ENCODE assay signal across 8 cellular contexts in genomic region chr15:40453951-40454350, GRCh38. TPM values are rescaled to one million over a fixed set of nuclear protein-coding genes. Genes with fewer than 3 reads are reported as not detected.
A peak's percentile ranks its signal among the peaks of the same experiment; 100 is the strongest.
DNase-seq lines count a peak whose midpoint lies in the region; ATAC-seq and TF ChIP-seq lines count a peak whose summit lies in the region.
"Not testable (repeated sequence)": the region's sequence is repeated elsewhere in the genome, so short reads cannot be mapped to it uniquely, and the experiment has no call there.

No MANE protein-coding gene starts in this region.

- peak; percentile 76 for ATAC-seq in CD4-positive, alpha-beta T cell (ENCODE audit: poor library complexity)
- peak; percentile 50 for ATAC-seq in GM19452 (IDR thresholded peaks at IDR 0.05; ENCODE audit: unreplicated experiment)
- ATAC-seq in stimulated activated effector memory CD8-positive, alpha-beta T cell treated with anti-CD3 and anti-CD28 coated beads, Interleukin-12 subunit alpha, Interleukin-12 subunit beta, amount 100 ng/mL, for 72 hours: peak; percentile 73

- not testable (repeated sequence) for H3K36me3 Mint-ChIP-seq in CD4-positive, alpha-beta T cell (ENCODE audit: low read depth); T-helper 1 cell treated with Interleukin-12 subunit alpha and Interleukin-12 subunit beta and Interleukin-4 antibody, amounts not matched to agents 30 μg/mL and 1 μg/mL, for 36 hours (ENCODE audit: low read depth); activated naive CD8-positive, alpha-beta T cell treated with anti-CD3 and anti-CD28 coated beads for 36 hours; immature natural killer cell; stimulated activated effector memory CD8-positive, alpha-beta T cell treated with anti-CD3 and anti-CD28 coated beads, Interleukin-12 subunit alpha, Interleukin-12 subunit beta, amount 100 ng/mL, for 72 hours

- peaks cover 64% of the 10 kb centered on the region for H4K20me1 ChIP-seq in Loucy (ENCODE audit: insufficient read depth, low read length, poor library complexity, severe bottlenecking)

- not testable (repeated sequence) for H2AFZ ChIP-seq in Loucy (ENCODE audit: low read length)

- H3K79me2 ChIP-seq in Loucy (ENCODE audit: insufficient read depth, low read length): peaks cover 98% of the 10 kb centered on the region

- peak overlapping the region; percentile 36 for H3K9ac ChIP-seq in Loucy (ENCODE audit: low read depth, low read length, poor library complexity, severe bottlenecking)

- H3K27me3 ChIP-seq in CD4-positive, alpha-beta T cell (ENCODE audit: control insufficient read depth, insufficient read depth, low read length); Loucy (ENCODE audit: insufficient read depth, low read length, poor library complexity, severe bottlenecking): not testable (repeated sequence)

- H3K9me3 ChIP-seq in CD4-positive, alpha-beta T cell (ENCODE audit: control insufficient read depth, low read length); Loucy (ENCODE audit: insufficient read depth, low read depth, low read length): not testable (repeated sequence)

- not testable (repeated sequence) for H3K9me2 ChIP-seq in Loucy (replicated peaks; ENCODE audit: low read depth, low read length)

- POLR2A ChIA-PET in CD4-positive, alpha-beta T cell (lab: Charles Lee): interaction anchor here (1.0 to 9.1 kb wide), 5 partner anchors 12 to 171 kb away, joined by 3 to 106 read pairs (median 7); partner anchors contain the start of genes ANKRD63, BAHD1 and CHST14

- not testable (repeated sequence) for H3K27me3 Mint-ChIP-seq in CD4-positive, alpha-beta T cell; T-helper 1 cell treated with Interleukin-12 subunit alpha and Interleukin-12 subunit beta and Interleukin-4 antibody, amounts not matched to agents 30 μg/mL and 1 μg/mL, for 36 hours (ENCODE audit: low read depth); activated naive CD8-positive, alpha-beta T cell treated with anti-CD3 and anti-CD28 coated beads for 36 hours; immature natural killer cell (ENCODE audit: low read depth in 3 of 3)

- not testable (repeated sequence) for H3F3A ChIP-seq in Loucy (ENCODE audit: low read depth)

- peak overlapping the region; percentile 46 for H3K27ac ChIP-seq in CD4-positive, alpha-beta T cell (ENCODE audit: low read depth, low read length)

- peak overlapping the region; percentile 68 for H3K4me2 ChIP-seq in Loucy (ENCODE audit: low read depth, low read length, poor library complexity, severe bottlenecking)

- peaks cover 85% of the 10 kb centered on the region for H3K4me1 Mint-ChIP-seq in CD4-positive, alpha-beta T cell (ENCODE audit: low read depth)
- H3K4me1 Mint-ChIP-seq in T-helper 1 cell treated with Interleukin-12 subunit alpha and Interleukin-12 subunit beta and Interleukin-4 antibody, amounts not matched to agents 30 μg/mL and 1 μg/mL, for 36 hours (ENCODE audit: low read depth): peaks cover 61% of the 10 kb centered on the region
- peaks cover 80% of the 10 kb centered on the region for H3K4me1 Mint-ChIP-seq in activated naive CD8-positive, alpha-beta T cell treated with anti-CD3 and anti-CD28 coated beads for 36 hours
- peaks cover 83 to 86% of the 10 kb centered on the region in 2 donors for H3K4me1 Mint-ChIP-seq in immature natural killer cell
- H3K4me1 Mint-ChIP-seq in stimulated activated effector memory CD8-positive, alpha-beta T cell treated with anti-CD3 and anti-CD28 coated beads, Interleukin-12 subunit alpha, Interleukin-12 subunit beta, amount 100 ng/mL, for 72 hours: peaks cover 82% of the 10 kb centered on the region

- peak in 3 of 10 experiments; percentile 25 to 42 (median 30) for DNase-seq in CD4-positive, alpha-beta T cell
- DNase-seq in activated CD8-positive, alpha-beta memory T cell treated with anti-CD3 and anti-CD28 coated beads for 24 hours: peak; percentile 65
- peak; percentile 37 for DNase-seq in activated naive CD8-positive, alpha-beta T cell treated with anti-CD3 and anti-CD28 coated beads for 36 hours
- peak; percentile 39 to 47 (median 43) for DNase-seq in immature natural killer cell
- DNase-seq in stimulated activated effector memory CD8-positive, alpha-beta T cell treated with anti-CD3 and anti-CD28 coated beads, Interleukin-12 subunit alpha, Interleukin-12 subunit beta, amount 100 ng/mL, for 72 hours (ENCODE audit: low spot score in 2 of 2): not testable (repeated sequence)

- H3K4me1 ChIP-seq in Loucy (ENCODE audit: insufficient read depth, low read length, poor library complexity, severe bottlenecking): peaks cover 41% of the 10 kb centered on the region

- CTCF ChIA-PET in CD4-positive, alpha-beta T cell (lab: Charles Lee): not testable (repeated sequence)

- H3K36me3 ChIP-seq in Loucy (ENCODE audit: insufficient read depth, low read length): peaks cover 11% of the 10 kb centered on the region; the same call in 1 of the 2 replicates

- not testable (repeated sequence) for TF ChIP-seq CTCF in CD4-positive, alpha-beta T cell (IDR thresholded peaks at IDR 0.05); Loucy (conservative IDR thresholded peaks at IDR 0.05; ENCODE audit: low read length)

- H3K27ac Mint-ChIP-seq in CD4-positive, alpha-beta T cell: peak overlapping the region; percentile 84
- H3K27ac Mint-ChIP-seq in T-helper 1 cell treated with Interleukin-12 subunit alpha and Interleukin-12 subunit beta and Interleukin-4 antibody, amounts not matched to agents 30 μg/mL and 1 μg/mL, for 36 hours: peak overlapping the region; percentile 66
- H3K27ac Mint-ChIP-seq in activated naive CD8-positive, alpha-beta T cell treated with anti-CD3 and anti-CD28 coated beads for 36 hours: peak overlapping the region; percentile 40
- H3K27ac Mint-ChIP-seq in immature natural killer cell: peak overlapping the region; percentile 88 to 96 (median 92)
- peak overlapping the region; percentile 89 for H3K27ac Mint-ChIP-seq in stimulated activated effector memory CD8-positive, alpha-beta T cell treated with anti-CD3 and anti-CD28 coated beads, Interleukin-12 subunit alpha, Interleukin-12 subunit beta, amount 100 ng/mL, for 72 hours

- intact Hi-C loops in CD4-positive, alpha-beta T cell (cut with DNase I, micrococcal nuclease): loop anchor here in 1 of 2 experiments (5.0 kb wide), 1 partner anchor 113 kb away; the partner anchor contains the start of genes CCDC32 and RPUSD2

- peak overlapping the region; percentile 81 for H3K4me3 Mint-ChIP-seq in CD4-positive, alpha-beta T cell
- peak overlapping the region; percentile 54 for H3K4me3 Mint-ChIP-seq in T-helper 1 cell treated with Interleukin-12 subunit alpha and Interleukin-12 subunit beta and Interleukin-4 antibody, amounts not matched to agents 30 μg/mL and 1 μg/mL, for 36 hours
- H3K4me3 Mint-ChIP-seq in activated naive CD8-positive, alpha-beta T cell treated with anti-CD3 and anti-CD28 coated beads for 36 hours: peak overlapping the region; percentile 18
- peak overlapping the region; percentile 81 to 92 (median 83) for H3K4me3 Mint-ChIP-seq in immature natural killer cell
- H3K4me3 Mint-ChIP-seq in stimulated activated effector memory CD8-positive, alpha-beta T cell treated with anti-CD3 and anti-CD28 coated beads, Interleukin-12 subunit alpha, Interleukin-12 subunit beta, amount 100 ng/mL, for 72 hours: peak overlapping the region; percentile 42

- H3K9me3 Mint-ChIP-seq in CD4-positive, alpha-beta T cell; T-helper 1 cell treated with Interleukin-12 subunit alpha and Interleukin-12 subunit beta and Interleukin-4 antibody, amounts not matched to agents 30 μg/mL and 1 μg/mL, for 36 hours; activated naive CD8-positive, alpha-beta T cell treated with anti-CD3 and anti-CD28 coated beads for 36 hours; immature natural killer cell; stimulated activated effector memory CD8-positive, alpha-beta T cell treated with anti-CD3 and anti-CD28 coated beads, Interleukin-12 subunit alpha, Interleukin-12 subunit beta, amount 100 ng/mL, for 72 hours: not testable (repeated sequence)

- H3K4me3 ChIP-seq in Loucy (ENCODE audit: low read length, poor library complexity, severe bottlenecking): peak overlapping the region; percentile 39

RNA-seq across cellular contexts. Expression of gene BAHD1, which starts 13.2 kb away (rescaled TPM):
- total RNA-seq in CD4-positive, alpha-beta T cell: 10 to 100 TPM; 20.3 to 21.5 TPM
- 10 to 100 TPM; 18.0 to 18.7 TPM for total RNA-seq in activated naive CD8-positive, alpha-beta T cell treated with anti-CD3 and anti-CD28 coated beads for 36 hours
- 1 to 10 TPM; 2.1 to 6.1 (median 3.4) TPM for polyA plus RNA-seq in immature natural killer cell

RNA-seq across cellular contexts. Expression of gene CHST14, which starts 16.8 kb away (rescaled TPM):
- 1 to 10 TPM; 4.6 to 5.1 TPM for total RNA-seq in CD4-positive, alpha-beta T cell
- total RNA-seq in activated naive CD8-positive, alpha-beta T cell treated with anti-CD3 and anti-CD28 coated beads for 36 hours: 1 to 10 TPM; 5.7 to 7.1 TPM
- 1 to 10 TPM; 1.9 to 3.6 (median 3.3) TPM for polyA plus RNA-seq in immature natural killer cell

RNA-seq across cellular contexts. Expression of gene IVD, which starts 48.4 kb away (rescaled TPM):
- total RNA-seq in CD4-positive, alpha-beta T cell: 10 to 100 TPM; 30.7 to 31.9 TPM
- total RNA-seq in activated naive CD8-positive, alpha-beta T cell treated with anti-CD3 and anti-CD28 coated beads for 36 hours: 10 to 100 TPM; 64.9 to 68.6 TPM
- polyA plus RNA-seq in immature natural killer cell: 10 to 100 TPM; 41.8 to 63.0 (median 60.6) TPM

Comparison
In these comparisons a context has a peak if more than half of its experiments do, and no peak if none do; other contexts are left out.
1. H3K27ac Mint-ChIP-seq: peak in every context shown above with its lines; median percentile 92 in immature natural killer cell; 89 in stimulated activated effector memory CD8-positive, alpha-beta T cell treated with anti-CD3 and anti-CD28 coated beads, Interleukin-12 subunit alpha, Interleukin-12 subunit beta, amount 100 ng/mL, for 72 hours; 84 in CD4-positive, alpha-beta T cell; 66 in T-helper 1 cell treated with Interleukin-12 subunit alpha and Interleukin-12 subunit beta and Interleukin-4 antibody, amounts not matched to agents 30 μg/mL and 1 μg/mL, for 36 hours; 40 in activated naive CD8-positive, alpha-beta T cell treated with anti-CD3 and anti-CD28 coated beads for 36 hours.
2. H3K4me3 Mint-ChIP-seq: peak in every context shown above with its lines; median percentile 83 in immature natural killer cell; 81 in CD4-positive, alpha-beta T cell; 54 in T-helper 1 cell treated with Interleukin-12 subunit alpha and Interleukin-12 subunit beta and Interleukin-4 antibody, amounts not matched to agents 30 μg/mL and 1 μg/mL, for 36 hours; 42 in stimulated activated effector memory CD8-positive, alpha-beta T cell treated with anti-CD3 and anti-CD28 coated beads, Interleukin-12 subunit alpha, Interleukin-12 subunit beta, amount 100 ng/mL, for 72 hours; 18 in activated naive CD8-positive, alpha-beta T cell treated with anti-CD3 and anti-CD28 coated beads for 36 hours.